ENCODE assay signal across 1 cellular context in genomic region chr1:104648269-104648691, GRCh38.
TF ChIP-seq lines count a peak whose summit lies in the region.

No MANE protein-coding gene starts in this region.

TF ChIP-seq in HCT116, 20 proteins besides CTCF, POLR2A, EP300 and RAD21 (continued from another document):
- no peak for TF ChIP-seq CBX3 (IDR thresholded peaks at IDR 0.05; ENCODE audit: low read depth)
TF ChIP-seq in HCT116: peak in this region for 0.
